Comparison of ENCODE assay signal across 9 cellular contexts in the genomic region with DNA sequence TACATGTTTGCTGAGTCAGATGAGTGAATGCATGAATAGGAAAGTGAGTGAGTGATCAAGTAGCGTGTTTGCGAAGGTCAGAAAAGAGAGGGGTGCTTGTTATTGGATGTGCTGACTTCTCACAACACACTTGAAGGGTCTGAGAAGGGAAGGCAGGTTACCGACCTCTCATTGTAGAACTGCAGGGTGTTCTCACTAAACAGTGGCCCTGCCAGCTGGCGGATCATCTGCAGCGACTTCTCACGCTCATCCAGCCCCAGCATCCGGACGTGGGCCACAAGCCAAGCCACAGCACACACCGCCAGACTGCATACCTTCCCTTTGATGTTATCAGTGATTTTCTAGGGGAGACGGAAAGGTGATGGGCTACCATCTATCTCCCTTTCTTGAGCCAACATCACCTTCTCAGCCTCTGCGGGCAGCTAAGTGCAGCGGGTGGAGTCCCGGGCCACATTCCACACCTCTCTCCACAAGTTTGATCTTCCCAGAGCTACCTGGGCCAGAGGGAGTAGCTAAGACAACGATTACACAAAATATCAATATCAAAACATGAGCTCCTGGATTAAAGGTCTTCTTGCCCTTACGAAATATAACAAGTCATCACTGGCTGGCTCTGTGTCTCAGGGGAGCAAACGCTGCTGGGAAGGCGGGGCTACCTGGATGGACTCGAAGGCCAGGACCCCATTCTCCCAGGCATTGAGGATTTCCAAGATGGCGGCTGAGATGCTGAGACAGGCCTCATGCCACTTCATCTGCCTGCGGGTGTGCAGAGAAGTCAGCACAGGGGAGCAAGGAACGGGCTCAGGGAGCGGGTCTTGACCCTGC. TPM values are rescaled to one million over a fixed set of nuclear protein-coding genes. Genes with fewer than 3 reads are reported as not detected.
A peak's percentile ranks its signal among the peaks of the same experiment; 100 is the strongest.
DNase-seq lines count a peak whose midpoint lies in the region; ATAC-seq, FAIRE-seq and TF ChIP-seq lines count a peak whose summit lies in the region.
"Had no signal": no experiment of that assay in that cellular context is flagged by ENCODE, and none has a peak within 500 bp of the region (broad histone marks: within the 10 kb centered on the region; RNA-seq: fewer than 3 reads in every experiment).

No MANE protein-coding gene starts in this region.

- no peak for ATAC-seq in GM21528 (IDR thresholded peaks at IDR 0.05; ENCODE audit: low FRiP score, unreplicated experiment)

- no peak for FAIRE-seq in GM12892 (lab: Jason Lieb, UNC)

- no peak overlapping the region for H3K4me3 Mint-ChIP-seq in nephron progenitor cell

- H3K4me3 ChIP-seq in astrocyte of the cerebellum (ENCODE audit: low read depth, low read length) = no peak overlapping the region

- H3K27me3 Mint-ChIP-seq in nephron progenitor cell (ENCODE audit: low read depth, poor library complexity) = no peaks in the 10 kb centered on the region

- peak overlapping the region; percentile 51 for H3K27ac Mint-ChIP-seq in nephron progenitor cell

- TF ChIP-seq CTCF in astrocyte of the cerebellum (IDR thresholded peaks at IDR 0.05; ENCODE audit: low read depth, low read length, missing control alignments) = no peak
- TF ChIP-seq CTCF in nephron progenitor cell (IDR thresholded peaks at IDR 0.05) = no peak

- in situ Hi-C loops in astrocyte of the cerebellum (cut with HindIII; ENCODE audit: low sequenced_read_pairs) (no loop called here), G401 (cut with HindIII; ENCODE audit: low sequenced_read_pairs) (no loop called here)

- DNase-seq in GM12892 (ENCODE audit: insufficient read length) (peak; percentile 7), SHP77 treated with DMSO at 0.1 percent for 48 hours (lab: John Stamatoyannopoulos, UW) (peak; percentile 56), astrocyte of the cerebellum (ENCODE audit: low read depth) (peak; percentile 42), nephron progenitor cell (no peak), G401 (ENCODE audit: low spot score) (no peak), RKO (ENCODE audit: low spot score) (no peak), NOMO-1 (lab: John Stamatoyannopoulos, UW; ENCODE audit: unreplicated experiment in 2 of 2) (no peak)

- H3K36me3 Mint-ChIP-seq in nephron progenitor cell (ENCODE audit: low read depth) = peaks cover 53% of the 10 kb centered on the region

- H3K4me1 Mint-ChIP-seq in nephron progenitor cell = peaks cover 6% of the 10 kb centered on the region

- no peak for TF ChIP-seq POLR2A in GM12892 (IDR thresholded peaks at IDR 0.05; ENCODE audit: low read depth, low read length)

- no peaks in the 10 kb centered on the region for H3K9me3 Mint-ChIP-seq in nephron progenitor cell

RNA-seq across cellular contexts. Expression of a gene that starts 11.0 kb away (rescaled TPM):
- polyA plus RNA-seq in GM12892 (2012; ENCODE audit: missing spikeins) = 0.72 TPM
- not detected in 2 replicates for total RNA-seq in G401 (2014; rRNA removed; shearing (Covaris generic))
- total RNA-seq: renal cortical epithelial cell had no signal

RNA-seq across cellular contexts. Expression of a gene that starts 28.0 kb away (rescaled TPM):
- polyA plus RNA-seq in GM12892 (2012; ENCODE audit: missing spikeins) = 47.6 TPM
- total RNA-seq in G401 (2014; rRNA removed; shearing (Covaris generic)) = 70.0 and 90.8 TPM in 2 replicates

RNA-seq across cellular contexts. Expression of a gene that starts 36.6 kb away (rescaled TPM):
- 1.5 TPM for polyA plus RNA-seq in GM12892 (2012; ENCODE audit: missing spikeins)
- total RNA-seq in G401 (2014; rRNA removed; shearing (Covaris generic)) = 11.8 and 18.4 TPM in 2 replicates

RNA-seq across cellular contexts. Expression of a gene that starts 45.6 kb away (rescaled TPM):
- polyA plus RNA-seq in GM12892 (2012; ENCODE audit: missing spikeins) = 70.5 TPM
- 248 and 317 TPM in 2 replicates for total RNA-seq in G401 (2014; rRNA removed; shearing (Covaris generic))

Comparison
In these comparisons a context has a peak if more than half of its experiments do, and no peak if none do; other contexts are left out.
1. DNase-seq: peak in GM12892 (single experiment), SHP77 treated with DMSO at 0.1 percent for 48 hours (single experiment) and astrocyte of the cerebellum (single experiment); none in nephron progenitor cell (single experiment), G401 (single experiment), RKO (single experiment) and NOMO-1 (0 of 2).